In genomic region chr6:99823513-99824235, GRCh38 we compare ENCODE assay signal across 1 cellular context.
A peak's percentile ranks its signal among the peaks of the same experiment; 100 is the strongest.
TF ChIP-seq lines count a peak whose summit lies in the region.

No MANE protein-coding gene starts in this region.

TF ChIP-seq in H1, 55 proteins besides CTCF, POLR2A, EP300 and RAD21:
- TF ChIP-seq PHF8 (conservative IDR thresholded peaks at IDR 0.05; ENCODE audit: low read depth, low read length) (0 out of 2 replicates have a peak, but pooled peaks have one; percentile 40), TAF1 (IDR thresholded peaks at IDR 0.05; ENCODE audit: low read depth, low read length) (peak; percentile 42; the same call in 1 of the 2 replicates)
TF ChIP-seq in H1: peak in this region for 2; not testable (repeated sequence) for 53.
